ENCODE assay signal across 29 cellular contexts in the genomic region with DNA sequence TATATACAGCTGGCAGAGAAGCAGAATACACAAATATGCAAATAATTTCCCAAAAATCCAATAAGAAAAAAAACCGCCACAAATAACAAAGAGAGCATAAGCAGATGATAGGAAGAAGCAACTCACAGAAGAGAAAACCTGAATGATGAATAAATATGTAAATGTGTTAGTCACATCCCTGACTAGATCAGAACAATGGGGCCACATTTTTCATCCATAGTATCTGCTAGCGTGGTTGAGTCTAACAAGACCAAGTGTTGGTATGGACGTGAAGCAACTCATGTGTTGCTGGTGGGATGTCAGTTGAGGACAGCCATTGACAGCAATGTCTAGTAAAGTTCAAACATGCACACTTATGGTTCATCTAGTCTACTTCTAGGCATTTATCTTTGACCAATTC. TPM values are rescaled to one million over a fixed set of nuclear protein-coding genes. Genes with fewer than 3 reads are reported as not detected.
"Had no signal": no experiment of that assay in that cellular context is flagged by ENCODE, and none has a peak within 500 bp of the region (broad histone marks: within the 10 kb centered on the region; RNA-seq: fewer than 3 reads in every experiment).

No MANE protein-coding gene starts in this region.

- H3K27ac ChIP-seq: coronary artery, esophagus squamous epithelium, gastrocnemius medialis, left lung, prostate gland, right atrium auricular region, suprapubic skin, thyroid gland had no signal

- H3K27me3 ChIP-seq: gastrocnemius medialis, right atrium auricular region, thyroid gland had no signal

- H3K36me3 Mint-ChIP-seq: naive thymus-derived CD8-positive, alpha-beta T cell had no signal

- ATAC-seq: gastrocnemius medialis; left cardiac atrium; left lung; naive thymus-derived CD8-positive, alpha-beta T cell; sciatic nerve; stimulated activated naive CD8-positive, alpha-beta T cell treated with anti-CD3 and anti-CD28 coated beads, Interleukin-15, amount 100 ng/mL, for 72 hours had no signal

- H3K9me3 Mint-ChIP-seq: naive thymus-derived CD8-positive, alpha-beta T cell; nephron progenitor cell; stimulated activated naive CD8-positive, alpha-beta T cell treated with anti-CD3 and anti-CD28 coated beads, Interleukin-15, amount 100 ng/mL, for 72 hours had no signal

- H3K9me3 ChIP-seq: esophagus squamous epithelium, gastrocnemius medialis, left lung, prostate gland, right atrium auricular region, suprapubic skin, thyroid gland had no signal

- H3K36me3 ChIP-seq: esophagus squamous epithelium, gastrocnemius medialis, left lung, prostate gland, right atrium auricular region, suprapubic skin, thyroid gland had no signal

- H3K4me3 Mint-ChIP-seq: naive thymus-derived CD8-positive, alpha-beta T cell; nephron progenitor cell; stimulated activated naive CD8-positive, alpha-beta T cell treated with anti-CD3 and anti-CD28 coated beads, Interleukin-15, amount 100 ng/mL, for 72 hours had no signal

- H3K4me3 ChIP-seq: coronary artery, esophagus squamous epithelium, gastrocnemius medialis, left lung, prostate gland, right atrium auricular region, smooth muscle cell, suprapubic skin, thyroid gland had no signal

- DNase-seq: dermis blood vessel endothelial cell; effector memory CD4-positive, alpha-beta T cell; erythroblast; esophagus squamous epithelium; gastrocnemius medialis; head of caudate nucleus; left cardiac atrium; left lung; naive thymus-derived CD8-positive, alpha-beta T cell; nephron progenitor cell; nucleus accumbens; stimulated activated CD4-positive, alpha-beta T cell treated with anti-CD3 and anti-CD28 coated beads, Interleukin-12 subunit alpha, Interleukin-12 subunit beta, amount 100 ng/mL, for 4 hours; stimulated activated CD4-positive, alpha-beta T cell treated with anti-CD3 and anti-CD28 coated beads, Interleukin-1b, Interleukin-23, amount 100 ng/mL, for 48 hours; stimulated activated CD4-positive, alpha-beta T cell treated with anti-CD3 and anti-CD28 coated beads, Interleukin-4, amount 100 ng/mL, for 1 hour; stimulated activated CD8-positive, alpha-beta memory T cell treated with anti-CD3 and anti-CD28 coated beads, Interleukin-4, amount 100 ng/mL, for 48 hours; stimulated activated naive CD4-positive, alpha-beta T cell; stimulated activated naive CD8-positive, alpha-beta T cell treated with anti-CD3 and anti-CD28 coated beads, Interleukin-15, amount 100 ng/mL, for 72 hours; thyroid gland; trophoblast cell had no signal

- H3K4me2 ChIP-seq: smooth muscle cell had no signal

- H3K27ac Mint-ChIP-seq: naive thymus-derived CD8-positive, alpha-beta T cell; nephron progenitor cell; stimulated activated naive CD8-positive, alpha-beta T cell treated with anti-CD3 and anti-CD28 coated beads, Interleukin-15, amount 100 ng/mL, for 72 hours had no signal

- H3K4me1 ChIP-seq: left lung, prostate gland had no signal

RNA-seq across cellular contexts. Expression of gene SLC22A3, which starts 3.9 kb away (rescaled TPM):
- total RNA-seq: endothelial cell of umbilical vein; lung microvascular endothelial cell; myocyte; naive thymus-derived CD8-positive, alpha-beta T cell; osteocyte had no signal
- polyA plus RNA-seq: endothelial cell of umbilical vein; naive thymus-derived CD8-positive, alpha-beta T cell had no signal
